27 cellular contexts compared by ENCODE assay signal in the genomic region with DNA sequence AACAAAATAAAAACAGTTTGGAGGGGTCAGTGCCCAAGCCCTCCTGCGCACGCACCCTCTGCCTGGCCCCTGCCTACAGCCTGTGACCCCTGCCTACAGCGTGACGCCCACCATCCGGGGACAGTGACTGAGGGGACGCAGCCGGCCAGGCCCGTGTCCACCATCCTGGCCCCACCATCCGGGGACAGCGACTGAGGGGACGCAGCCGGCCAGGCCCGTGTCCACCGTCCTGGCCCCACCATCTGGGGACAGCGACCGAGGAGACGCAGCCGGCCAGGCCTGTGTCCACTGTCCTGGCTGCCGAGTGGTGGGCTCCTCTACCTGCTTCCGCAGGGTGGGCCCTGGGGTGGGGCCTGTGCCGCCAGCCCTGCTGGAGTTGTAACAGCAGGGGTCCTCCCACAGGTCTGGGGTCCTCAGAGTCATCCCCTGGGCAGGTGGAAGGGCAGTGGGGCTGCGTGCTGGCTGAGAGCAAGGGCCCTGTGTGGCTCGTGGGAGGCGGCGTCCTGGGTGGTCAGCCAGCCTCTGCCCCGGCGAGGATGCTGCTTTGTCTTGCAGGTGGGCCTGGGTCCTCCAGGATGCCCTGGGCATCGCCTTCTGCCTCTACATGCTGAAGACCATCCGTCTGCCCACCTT. TPM values are rescaled to one million over a fixed set of nuclear protein-coding genes. Genes with fewer than 3 reads are reported as not detected.
"Had no signal": no experiment of that assay in that cellular context is flagged by ENCODE, and none has a peak within 500 bp of the region (broad histone marks: within the 10 kb centered on the region; RNA-seq: fewer than 3 reads in every experiment).

No MANE protein-coding gene starts in this region.

- H3K27me3 ChIP-seq: SJSA1 had no signal

- H3K4me1 ChIP-seq: SJSA1 had no signal

- H3K27me3 Mint-ChIP-seq: activated B cell treated with CpG ODN at 0.5 μM for 24 hours; activated CD4-positive, alpha-beta T cell treated with anti-CD3 and anti-CD28 coated beads, Interleukin-2, amount 10 ng/mL, durations not matched to agents 24 days and 14 days; activated CD8-positive, alpha-beta memory T cell treated with anti-CD3 and anti-CD28 coated beads, Interleukin-2, amount 10 ng/mL, durations not matched to agents 7 days and 5 days; activated naive CD8-positive, alpha-beta T cell treated with anti-CD3 and anti-CD28 coated beads, Interleukin-2, amount 50 U/mL, for 24 hours; brain had no signal

- H3K4me3 Mint-ChIP-seq: activated B cell treated with CpG ODN at 0.5 μM for 24 hours; activated CD4-positive, alpha-beta T cell treated with anti-CD3 and anti-CD28 coated beads, Interleukin-2, amount 10 ng/mL, durations not matched to agents 24 days and 14 days; activated CD8-positive, alpha-beta memory T cell treated with anti-CD3 and anti-CD28 coated beads, Interleukin-2, amount 10 ng/mL, durations not matched to agents 7 days and 5 days; activated naive CD8-positive, alpha-beta T cell treated with anti-CD3 and anti-CD28 coated beads, Interleukin-2, amount 50 U/mL, for 24 hours; activated T-cell treated with anti-CD3 and anti-CD28 coated beads, Interleukin-2, amount 50 U/mL, for 4 hours; brain; T-helper 1 cell treated with Interleukin-12 subunit alpha and Interleukin-12 subunit beta and Interleukin-4 antibody, amounts not matched to agents 30 μg/mL and 1 μg/mL, for 36 hours had no signal

- ATAC-seq: activated CD8-positive, alpha-beta memory T cell treated with anti-CD3 and anti-CD28 coated beads, Interleukin-2, amount 10 ng/mL, durations not matched to agents 7 days and 5 days; activated naive CD4-positive, alpha-beta T cell treated with anti-CD3 and anti-CD28 coated beads, Interleukin-2, amount 50 U/mL, for 72 hours; activated naive CD8-positive, alpha-beta T cell treated with anti-CD3 and anti-CD28 coated beads, Interleukin-2, amount 50 U/mL, for 24 hours; activated T-cell treated with anti-CD3 and anti-CD28 coated beads, Interleukin-2, amount 50 U/mL, for 4 hours; PC-3; SK-N-SH treated with all-trans-retinoic acid at 6 μM for 48 hours had no signal

- H3K4me3 ChIP-seq: SJSA1 had no signal

- H3K9me3 ChIP-seq: SJSA1 had no signal

- H3K4me1 Mint-ChIP-seq: activated B cell treated with CpG ODN at 0.5 μM for 24 hours; activated CD4-positive, alpha-beta T cell treated with anti-CD3 and anti-CD28 coated beads, Interleukin-2, amount 10 ng/mL, durations not matched to agents 24 days and 14 days; activated CD8-positive, alpha-beta memory T cell treated with anti-CD3 and anti-CD28 coated beads, Interleukin-2, amount 10 ng/mL, durations not matched to agents 7 days and 5 days; activated naive CD8-positive, alpha-beta T cell treated with anti-CD3 and anti-CD28 coated beads, Interleukin-2, amount 50 U/mL, for 24 hours had no signal

- DNase-seq: activated B cell treated with CpG ODN at 0.5 μM for 24 hours; activated CD4-positive, alpha-beta T cell treated with anti-CD3 and anti-CD28 coated beads for 1 hour; activated CD4-positive, alpha-beta T cell treated with anti-CD3 and anti-CD28 coated beads, Interleukin-2, amount 10 ng/mL, durations not matched to agents 24 days and 14 days; activated CD4-positive, alpha-beta T cell treated with anti-CD3 and anti-CD28 coated beads, Interleukin-2, amount 50 U/mL, for 48 hours; activated CD8-positive, alpha-beta memory T cell treated with anti-CD3 and anti-CD28 coated beads, Interleukin-2, amount 10 ng/mL, durations not matched to agents 7 days and 5 days; activated effector memory CD4-positive, alpha-beta T cell treated with anti-CD3 and anti-CD28 coated beads, Interleukin-2, amount 50 U/mL, for 16 hours; activated naive CD4-positive, alpha-beta T cell treated with Interleukin-2 at 50 U/mL for 16 hours; activated naive CD8-positive, alpha-beta T cell treated with anti-CD3 and anti-CD28 coated beads, Interleukin-2, amount 50 U/mL, for 24 hours; activated T-cell treated with anti-CD3 and anti-CD28 coated beads, Interleukin-2, amount 50 U/mL, for 4 hours; amniotic stem cell; Kasumi-1; KBM-7; NCI-H1105 treated with DMSO at 0.1 percent for 48 hours; NCI-H1436 treated with DMSO at 0.1 percent for 48 hours; NCI-H187; NCI-H2081 treated with DMSO at 0.1 percent for 48 hours; NCI-H446; NCI-H524; PC-3; SHP77; T1000 had no signal

- H3K9me3 Mint-ChIP-seq: activated B cell treated with CpG ODN at 0.5 μM for 24 hours; activated CD4-positive, alpha-beta T cell treated with anti-CD3 and anti-CD28 coated beads, Interleukin-2, amount 10 ng/mL, durations not matched to agents 24 days and 14 days; activated naive CD4-positive, alpha-beta T cell treated with anti-CD3 and anti-CD28 coated beads, Interleukin-2, amount 50 U/mL, for 72 hours; activated naive CD8-positive, alpha-beta T cell treated with anti-CD3 and anti-CD28 coated beads, Interleukin-2, amount 50 U/mL, for 24 hours; activated T-cell treated with anti-CD3 and anti-CD28 coated beads, Interleukin-2, amount 50 U/mL, for 4 hours; brain; T-helper 1 cell treated with Interleukin-12 subunit alpha and Interleukin-12 subunit beta and Interleukin-4 antibody, amounts not matched to agents 30 μg/mL and 1 μg/mL, for 36 hours had no signal

- H3K36me3 Mint-ChIP-seq: activated CD8-positive, alpha-beta memory T cell treated with anti-CD3 and anti-CD28 coated beads, Interleukin-2, amount 10 ng/mL, durations not matched to agents 7 days and 5 days had no signal

- H3K27ac Mint-ChIP-seq: activated B cell treated with CpG ODN at 0.5 μM for 24 hours; activated CD4-positive, alpha-beta T cell treated with anti-CD3 and anti-CD28 coated beads, Interleukin-2, amount 10 ng/mL, durations not matched to agents 24 days and 14 days; activated CD8-positive, alpha-beta memory T cell treated with anti-CD3 and anti-CD28 coated beads, Interleukin-2, amount 10 ng/mL, durations not matched to agents 7 days and 5 days; activated naive CD8-positive, alpha-beta T cell treated with anti-CD3 and anti-CD28 coated beads, Interleukin-2, amount 50 U/mL, for 24 hours; T-helper 1 cell treated with Interleukin-12 subunit alpha and Interleukin-12 subunit beta and Interleukin-4 antibody, amounts not matched to agents 30 μg/mL and 1 μg/mL, for 36 hours had no signal

- H3K27ac ChIP-seq: SJSA1 had no signal

RNA-seq across cellular contexts. Expression of gene TMPRSS9, which starts 17.3 kb away (rescaled TPM):
- total RNA-seq: activated B cell treated with CpG ODN at 0.5 μM for 24 hours; activated CD4-positive, alpha-beta T cell treated with anti-CD3 and anti-CD28 coated beads, Interleukin-2, amount 10 ng/mL, durations not matched to agents 24 days and 14 days; activated CD8-positive, alpha-beta memory T cell treated with anti-CD3 and anti-CD28 coated beads, Interleukin-2, amount 10 ng/mL, durations not matched to agents 7 days and 5 days; activated naive CD4-positive, alpha-beta T cell treated with anti-CD3 and anti-CD28 coated beads, Interleukin-2, amount 50 U/mL, for 72 hours; activated T-cell treated with anti-CD3 and anti-CD28 coated beads, Interleukin-2, amount 50 U/mL, for 4 hours; PC-3; SJSA1 had no signal

RNA-seq across cellular contexts. Expression of gene LINGO3, which starts 34.8 kb away (rescaled TPM):
- total RNA-seq: activated T-cell treated with anti-CD3 and anti-CD28 coated beads, Interleukin-2, amount 50 U/mL, for 4 hours; astrocyte; PC-3; SJSA1 had no signal
